ENCODE assay signal across 2 cellular contexts in genomic region chr6:53441761-53442160, GRCh38.
TF ChIP-seq lines count a peak whose summit lies in the region.

No MANE protein-coding gene starts in this region.

TF ChIP-seq in IMR-90, 13 proteins besides CTCF, POLR2A, EP300 and RAD21:
- no peak for TF ChIP-seq FOS (IDR thresholded peaks at IDR 0.05; ENCODE audit: low read depth, low read length)
- no peak for TF ChIP-seq CEBPB (IDR thresholded peaks at IDR 0.05; ENCODE audit: low read depth, low read length)
- no peak for TF ChIP-seq MXI1 (IDR thresholded peaks at IDR 0.05; ENCODE audit: borderline replicate concordance, low read depth, low read length)
- no peak for TF ChIP-seq RFX5 (IDR thresholded peaks at IDR 0.05; ENCODE audit: low read depth, low read length)
- TF ChIP-seq CHD1 (IDR thresholded peaks at IDR 0.05; ENCODE audit: low read depth, low read length), result no peak

TF ChIP-seq in SK-N-SH, 30 proteins besides CTCF, POLR2A, EP300 and RAD21:
- TF ChIP-seq CHD2 (IDR thresholded peaks at IDR 0.05; ENCODE audit: low read length, partially characterized antibody) (no peak), FOSL2 (IDR thresholded peaks at IDR 0.05; ENCODE audit: borderline replicate concordance, low read depth) (no peak), SMC3 (IDR thresholded peaks at IDR 0.05; ENCODE audit: low read depth, low read length) (no peak), GABPA (IDR thresholded peaks at IDR 0.05; ENCODE audit: low read depth) (no peak), MXI1 (IDR thresholded peaks at IDR 0.05; ENCODE audit: low read depth, low read length) (no peak), RCOR1 (IDR thresholded peaks at IDR 0.05; ENCODE audit: low read length) (no peak), POLR2AphosphoS5 (IDR thresholded peaks at IDR 0.05; ENCODE audit: low read depth, low read length) (no peak), TEAD4 (IDR thresholded peaks at IDR 0.05; ENCODE audit: borderline replicate concordance, insufficient read depth) (no peak), IRF3 (IDR thresholded peaks at IDR 0.05; ENCODE audit: low read depth, low read length) (no peak), GATA2 (CRISPR knock-in tag; IDR thresholded peaks at IDR 0.05) (no peak), SIN3A (IDR thresholded peaks at IDR 0.05; ENCODE audit: borderline replicate concordance, low read depth, low read length) (no peak), FOXM1 (IDR thresholded peaks at IDR 0.05; ENCODE audit: low read depth) (no peak), MAX (IDR thresholded peaks at IDR 0.05; ENCODE audit: low read depth) (no peak), MEF2A (IDR thresholded peaks at IDR 0.05; ENCODE audit: borderline replicate concordance, low read depth) (no peak), TAF1 (IDR thresholded peaks at IDR 0.05; ENCODE audit: borderline replicate concordance, low read depth, low read length) (no peak), NFIC (IDR thresholded peaks at IDR 0.05; ENCODE audit: borderline replicate concordance) (no peak)
- TF ChIP-seq, protein P1, sequence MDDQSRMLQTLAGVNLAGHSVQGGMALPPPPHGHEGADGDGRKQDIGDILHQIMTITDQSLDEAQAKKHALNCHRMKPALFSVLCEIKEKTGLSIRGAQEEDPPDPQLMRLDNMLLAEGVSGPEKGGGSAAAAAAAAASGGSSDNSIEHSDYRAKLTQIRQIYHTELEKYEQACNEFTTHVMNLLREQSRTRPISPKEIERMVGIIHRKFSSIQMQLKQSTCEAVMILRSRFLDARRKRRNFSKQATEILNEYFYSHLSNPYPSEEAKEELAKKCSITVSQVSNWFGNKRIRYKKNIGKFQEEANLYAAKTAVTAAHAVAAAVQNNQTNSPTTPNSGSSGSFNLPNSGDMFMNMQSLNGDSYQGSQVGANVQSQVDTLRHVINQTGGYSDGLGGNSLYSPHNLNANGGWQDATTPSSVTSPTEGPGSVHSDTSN (IDR thresholded peaks at IDR 0.05), result no peak
- TF ChIP-seq, protein P2, sequence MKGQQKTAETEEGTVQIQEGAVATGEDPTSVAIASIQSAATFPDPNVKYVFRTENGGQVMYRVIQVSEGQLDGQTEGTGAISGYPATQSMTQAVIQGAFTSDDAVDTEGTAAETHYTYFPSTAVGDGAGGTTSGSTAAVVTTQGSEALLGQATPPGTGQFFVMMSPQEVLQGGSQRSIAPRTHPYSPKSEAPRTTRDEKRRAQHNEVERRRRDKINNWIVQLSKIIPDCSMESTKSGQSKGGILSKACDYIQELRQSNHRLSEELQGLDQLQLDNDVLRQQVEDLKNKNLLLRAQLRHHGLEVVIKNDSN (IDR thresholded peaks at IDR 0.05; ENCODE audit: borderline replicate concordance, low read depth), result no peak
- TF ChIP-seq, protein P3, sequence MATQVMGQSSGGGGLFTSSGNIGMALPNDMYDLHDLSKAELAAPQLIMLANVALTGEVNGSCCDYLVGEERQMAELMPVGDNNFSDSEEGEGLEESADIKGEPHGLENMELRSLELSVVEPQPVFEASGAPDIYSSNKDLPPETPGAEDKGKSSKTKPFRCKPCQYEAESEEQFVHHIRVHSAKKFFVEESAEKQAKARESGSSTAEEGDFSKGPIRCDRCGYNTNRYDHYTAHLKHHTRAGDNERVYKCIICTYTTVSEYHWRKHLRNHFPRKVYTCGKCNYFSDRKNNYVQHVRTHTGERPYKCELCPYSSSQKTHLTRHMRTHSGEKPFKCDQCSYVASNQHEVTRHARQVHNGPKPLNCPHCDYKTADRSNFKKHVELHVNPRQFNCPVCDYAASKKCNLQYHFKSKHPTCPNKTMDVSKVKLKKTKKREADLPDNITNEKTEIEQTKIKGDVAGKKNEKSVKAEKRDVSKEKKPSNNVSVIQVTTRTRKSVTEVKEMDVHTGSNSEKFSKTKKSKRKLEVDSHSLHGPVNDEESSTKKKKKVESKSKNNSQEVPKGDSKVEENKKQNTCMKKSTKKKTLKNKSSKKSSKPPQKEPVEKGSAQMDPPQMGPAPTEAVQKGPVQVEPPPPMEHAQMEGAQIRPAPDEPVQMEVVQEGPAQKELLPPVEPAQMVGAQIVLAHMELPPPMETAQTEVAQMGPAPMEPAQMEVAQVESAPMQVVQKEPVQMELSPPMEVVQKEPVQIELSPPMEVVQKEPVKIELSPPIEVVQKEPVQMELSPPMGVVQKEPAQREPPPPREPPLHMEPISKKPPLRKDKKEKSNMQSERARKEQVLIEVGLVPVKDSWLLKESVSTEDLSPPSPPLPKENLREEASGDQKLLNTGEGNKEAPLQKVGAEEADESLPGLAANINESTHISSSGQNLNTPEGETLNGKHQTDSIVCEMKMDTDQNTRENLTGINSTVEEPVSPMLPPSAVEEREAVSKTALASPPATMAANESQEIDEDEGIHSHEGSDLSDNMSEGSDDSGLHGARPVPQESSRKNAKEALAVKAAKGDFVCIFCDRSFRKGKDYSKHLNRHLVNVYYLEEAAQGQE (IDR thresholded peaks at IDR 0.05; ENCODE audit: low read depth, low read length), result no peak
